ENCODE assay signal across 9 cellular contexts in genomic region chr13:29713841-29714240, GRCh38.
DNase-seq lines count a peak whose midpoint lies in the region; ATAC-seq, FAIRE-seq and TF ChIP-seq lines count a peak whose summit lies in the region.
"Had no signal": no experiment of that assay in that cellular context is flagged by ENCODE, and none has a peak within 500 bp of the region (broad histone marks: within the 10 kb centered on the region; RNA-seq: fewer than 3 reads in every experiment).

No MANE protein-coding gene starts in this region.

- 86% methylated on average over 2 of the region's 2 CpGs; no CpG with 5 or more reads in 1 of the 2 experiments for WGBS in H1 (ENCODE audit: extremely low coverage in 1 of 2, insufficient coverage in 1 of 2, insufficient read length in 1 of 2, insufficient replicate concordance in 2 of 2, low coverage in 1 of 2, low lambda C conversion rate in 2 of 2, missing lambda C conversion rate in 1 of 2), 2 experiments
- 58 to 64% (median 63%) methylated on average over 2 of the region's 2 CpGs for WGBS in psoas muscle, 3 donors

- no peaks in the 10 kb centered on the region; the same call in 1 of the 2 replicates for H3K9me3 ChIP-seq in Loucy (ENCODE audit: insufficient read depth, low read depth, low read length)
- peaks cover 0 to 4% of the 10 kb centered on the region in 2 experiments; a peak in 1 of 4 replicates for H3K9me3 ChIP-seq in H1 (ENCODE audit: insufficient read depth in 2 of 2, low read depth in 1 of 2, low read length in 1 of 2)
- peaks cover 6% of the 10 kb centered on the region for H3K9me3 ChIP-seq in psoas muscle

- H2BK20ac ChIP-seq in H1 (ENCODE audit: low read length): no peak overlapping the region

- H2AFZ ChIP-seq in Loucy (ENCODE audit: low read length) (no peak overlapping the region), H1 (ENCODE audit: low read length) (no peak overlapping the region)

- no peak overlapping the region for H3K27ac ChIP-seq in H1 (ENCODE audit: low read depth, low read length)
- no peak overlapping the region for H3K27ac ChIP-seq in psoas muscle

- H3K14ac ChIP-seq in H1 (ENCODE audit: insufficient read length): no peak overlapping the region

- no peaks in the 10 kb centered on the region for H3K23me2 ChIP-seq in H1 (ENCODE audit: low read depth, low read length)

- H2AK5ac ChIP-seq in H1 (ENCODE audit: low read depth, low read length): no peak overlapping the region

- no peak overlapping the region for H4K5ac ChIP-seq in H1 (ENCODE audit: insufficient read length, low read depth, low read length)

- H4K8ac ChIP-seq in H1 (ENCODE audit: extremely low read depth, insufficient read depth, low read length): no peak overlapping the region

- intact Hi-C loops in psoas muscle (cut with DNase I): loop anchor here in 1 of 2 donors (5.0 kb wide), 1 partner anchor 207 kb away; no protein-coding TSS in a partner anchor

- CTCF ChIA-PET in H1 (lab: Charles Lee; ENCODE audit: partially characterized antibody): interaction anchor here (0.6 to 1.8 kb wide), 30 partner anchors 9 to 416 kb away, joined by 3 to 8 read pairs (median 4); no protein-coding TSS in a partner anchor

- peak; percentile 66 for FAIRE-seq in H1 (lab: Jason Lieb, UNC)
- FAIRE-seq: urothelium cell line had no signal

- TF ChIP-seq EP300 in H1 (IDR thresholded peaks at IDR 0.05; ENCODE audit: borderline replicate concordance in 1 of 2, low read depth in 2 of 2, low read length in 2 of 2): no peak

- H3K27me3 ChIP-seq in Loucy (ENCODE audit: insufficient read depth, low read length, poor library complexity, severe bottlenecking) (no peaks in the 10 kb centered on the region), H1 (replicated peaks in 1 of 4; ENCODE audit: control insufficient read depth in 3 of 4, extremely low read depth in 1 of 4, insufficient read depth in 3 of 4, low read length in 3 of 4) (no peaks in the 10 kb centered on the region), psoas muscle (ENCODE audit: insufficient read depth in 3 of 3, low read length in 2 of 3) (no peaks in the 10 kb centered on the region)

- TF ChIP-seq CTCF in Loucy (conservative IDR thresholded peaks at IDR 0.05; ENCODE audit: low read length) (peak; percentile 72), H1 (IDR thresholded peaks at IDR 0.05; ENCODE audit: control extremely low read depth in 1 of 3, insufficient read depth in 1 of 3, low read depth in 1 of 3, low read length in 3 of 3) (peak; percentile 10 to 75 (median 71)), psoas muscle (IDR thresholded peaks at IDR 0.05) (peak; percentile 22)

- DNase-seq in SIG-M5 treated with dmso at 0.1 percent for 504 hours (lab: John Stamatoyannopoulos, UW; ENCODE audit: unreplicated experiment) (peak; percentile 26), SIG-M5 (lab: John Stamatoyannopoulos, UW) (no peak), H1 (ENCODE audit: low read depth in 1 of 2, low spot score in 2 of 2) (no peak), psoas muscle (no peak), NCI-H748 treated with DMSO at 0.1 percent for 48 hours (lab: John Stamatoyannopoulos, UW) (no peak), SKM-1 treated with dmso at 0.1 percent for 144 hours (lab: John Stamatoyannopoulos, UW; ENCODE audit: unreplicated experiment) (no peak)

- H4K20me1 ChIP-seq in Loucy (ENCODE audit: insufficient read depth, low read length, poor library complexity, severe bottlenecking) (no peaks in the 10 kb centered on the region), H1 (replicated peaks in 1 of 2; ENCODE audit: control insufficient read depth in 1 of 2, insufficient read depth in 2 of 2, low read length in 2 of 2) (peaks cover 0 to 2% of the 10 kb centered on the region in 2 experiments)

- H3K4ac ChIP-seq in H1 (replicated peaks; ENCODE audit: insufficient read length, low read depth, low read length): no peak overlapping the region

- ATAC-seq in psoas muscle: no peak
- ATAC-seq in GM21423 (IDR thresholded peaks at IDR 0.05; ENCODE audit: unreplicated experiment): no peak

- H3K56ac ChIP-seq in H1 (replicated peaks; ENCODE audit: insufficient read length, low read depth, low read length): no peak overlapping the region

- H3K9ac ChIP-seq in Loucy (ENCODE audit: low read depth, low read length, poor library complexity, severe bottlenecking) (no peak overlapping the region), H1 (replicated peaks in 1 of 4; ENCODE audit: extremely low read depth in 1 of 4, low read depth in 3 of 4, low read length in 3 of 4) (no peak overlapping the region)

- no peak overlapping the region for H3K4me2 ChIP-seq in Loucy (ENCODE audit: low read depth, low read length, poor library complexity, severe bottlenecking)
- no peak overlapping the region for H3K4me2 ChIP-seq in H1 (ENCODE audit: insufficient read depth in 1 of 2, low read depth in 2 of 2, low read length in 2 of 2)

- H3K23ac ChIP-seq in H1 (ENCODE audit: insufficient read length): no peak overlapping the region

- no peak overlapping the region for H3K4me3 ChIP-seq in Loucy (ENCODE audit: low read length, poor library complexity, severe bottlenecking)
- H3K4me3 ChIP-seq in H1 (ENCODE audit: extremely low read depth in 1 of 4, insufficient read depth in 2 of 4, low read depth in 3 of 4, low read length in 4 of 4): no peak overlapping the region
- no peak overlapping the region for H3K4me3 ChIP-seq in psoas muscle

- H2BK5ac ChIP-seq in H1 (ENCODE audit: low read depth, low read length): no peak overlapping the region

- no peaks in the 10 kb centered on the region for H3K36me3 ChIP-seq in Loucy (ENCODE audit: insufficient read depth, low read length)
- H3K36me3 ChIP-seq in H1 (ENCODE audit: control insufficient read depth in 2 of 4, insufficient read depth in 4 of 4, low read length in 3 of 4): no peaks in the 10 kb centered on the region
- no peaks in the 10 kb centered on the region for H3K36me3 ChIP-seq in psoas muscle (ENCODE audit: insufficient read depth in 1 of 2, low read depth in 1 of 2)

- H3K79me2 ChIP-seq in Loucy (ENCODE audit: insufficient read depth, low read length): no peaks in the 10 kb centered on the region
- no peaks in the 10 kb centered on the region for H3K79me2 ChIP-seq in H1 (ENCODE audit: control insufficient read depth in 1 of 2, insufficient read depth in 2 of 2, low read length in 2 of 2)

- peak; percentile 77 for TF ChIP-seq RAD21 in H1 (IDR thresholded peaks at IDR 0.05 in 1 of 2, conservative IDR thresholded peaks at IDR 0.05 in 1 of 2; ENCODE audit: low read depth in 2 of 2, low read length in 2 of 2)

- no peaks in the 10 kb centered on the region for H3K9me2 ChIP-seq in Loucy (replicated peaks; ENCODE audit: low read depth, low read length)

- no peak overlapping the region for H3K18ac ChIP-seq in H1 (ENCODE audit: extremely low read depth, low read length)

- no peak overlapping the region for H4K91ac ChIP-seq in H1 (replicated peaks; ENCODE audit: insufficient read length, low read length)

- no peak overlapping the region for H2BK12ac ChIP-seq in H1 (ENCODE audit: low read depth, low read length)

- no peak for TF ChIP-seq POLR2A in H1 (IDR thresholded peaks at IDR 0.05; ENCODE audit: control extremely low read depth in 1 of 2, low read depth in 2 of 2, low read length in 2 of 2)

- no peak overlapping the region for H2BK120ac ChIP-seq in H1 (replicated peaks; ENCODE audit: low read depth, low read length)

- no peaks in the 10 kb centered on the region for H3K79me1 ChIP-seq in H1 (ENCODE audit: low read depth, low read length)

- H2BK15ac ChIP-seq in H1 (ENCODE audit: low read length): no peak overlapping the region

- no peaks in the 10 kb centered on the region for H3K4me1 ChIP-seq in Loucy (ENCODE audit: insufficient read depth, low read length, poor library complexity, severe bottlenecking)
- H3K4me1 ChIP-seq in H1 (replicated peaks in 1 of 4; ENCODE audit: control insufficient read depth in 3 of 4, insufficient read depth in 4 of 4, low read length in 3 of 4): no peaks in the 10 kb centered on the region; a peak in 1 of 7 replicates
- no peaks in the 10 kb centered on the region for H3K4me1 ChIP-seq in psoas muscle

- H3F3A ChIP-seq in Loucy (ENCODE audit: low read depth): no peaks in the 10 kb centered on the region

- POLR2A ChIA-PET in H1 (lab: Charles Lee; ENCODE audit: partially characterized antibody): no interaction called here

TF ChIP-seq in H1, 55 proteins besides CTCF, POLR2A, EP300 and RAD21:
- no peak for TF ChIP-seq SAP30 (IDR thresholded peaks at IDR 0.05; ENCODE audit: insufficient read depth, insufficient replicate concordance, low read length)
- no peak for TF ChIP-seq JUND (IDR thresholded peaks at IDR 0.05; ENCODE audit: low read length)
- TF ChIP-seq TEAD4 (IDR thresholded peaks at IDR 0.05; ENCODE audit: low read depth, low read length): 0 out of 2 replicates have a peak, but pooled peaks have one; percentile 14

Comparison
In these comparisons a context has a peak if more than half of its experiments do, and no peak if none do; other contexts are left out.
1. CTCF ChIP-seq: peak in every context shown above with its lines; median percentile 72 in Loucy; 71 in H1; 22 in psoas muscle.